Comparison of ENCODE assay signal across 8 cellular contexts in genomic region chr9:92808726-92809451, GRCh38. TPM values are rescaled to one million over a fixed set of nuclear protein-coding genes. Genes with fewer than 3 reads are reported as not detected.
DNase-seq lines count a peak whose midpoint lies in the region; ATAC-seq and TF ChIP-seq lines count a peak whose summit lies in the region.

No MANE protein-coding gene starts in this region.

- POLR2A ChIA-PET in naive thymus-derived CD8-positive, alpha-beta T cell (lab: Charles Lee), result interaction anchor here (1.4 to 1.5 kb wide), 2 partner anchors 44 to 145 kb away, joined by 4 to 7 read pairs; partner anchors contain the start of gene BICD2

- peak overlapping the region in 2 of 10 donors; percentile 18 to 83 for H3K27ac Mint-ChIP-seq in naive thymus-derived CD8-positive, alpha-beta T cell

- H3K27ac ChIP-seq in esophagus squamous epithelium (no peak overlapping the region), thymus (ENCODE audit: low read depth) (no peak overlapping the region)

- 4% methylated on average over 5 of the region's 60 CpGs; no CpG with 5 or more reads in 1 of the 2 donors for WGBS in esophagus squamous epithelium, 2 donors
- whole genome bisulfite sequencing in thymus, result under 1% methylated on average over 60 of the region's 60 CpGs

- H3K9me3 Mint-ChIP-seq in activated T-cell treated with anti-CD3 and anti-CD28 coated beads, Interleukin-2, amount 50 U/mL, for 4 hours, result no peaks in the 10 kb centered on the region
- no peaks in the 10 kb centered on the region for H3K9me3 Mint-ChIP-seq in naive thymus-derived CD8-positive, alpha-beta T cell

- H3K36me3 Mint-ChIP-seq in activated T-cell treated with anti-CD3 and anti-CD28 coated beads, Interleukin-2, amount 50 U/mL, for 4 hours (ENCODE audit: insufficient read depth), result no peaks in the 10 kb centered on the region
- no peaks in the 10 kb centered on the region for H3K36me3 Mint-ChIP-seq in naive thymus-derived CD8-positive, alpha-beta T cell

- TF ChIP-seq CTCF in AG10803 (conservative IDR thresholded peaks at IDR 0.05; ENCODE audit: low read length) (peak; percentile 44), GM20000 (IDR thresholded peaks at IDR 0.05; ENCODE audit: extremely low read depth, missing control alignments) (no peak), esophagus squamous epithelium (IDR thresholded peaks at IDR 0.05) (peak in 2 of 6 experiments; percentile 32 to 43)

- no peaks in the 10 kb centered on the region for H3K36me3 ChIP-seq in esophagus squamous epithelium
- H3K36me3 ChIP-seq in thymus (ENCODE audit: control insufficient read depth, insufficient read depth), result no peaks in the 10 kb centered on the region

- TF ChIP-seq POLR2A in esophagus squamous epithelium (IDR thresholded peaks at IDR 0.05), result no peak
- no peak for TF ChIP-seq POLR2A in GM18505 (IDR thresholded peaks at IDR 0.05; ENCODE audit: borderline replicate concordance, extremely low read depth, insufficient read depth, insufficient read length)

- ATAC-seq in activated T-cell treated with anti-CD3 and anti-CD28 coated beads, Interleukin-2, amount 50 U/mL, for 4 hours, result peak; percentile 57 to 61
- ATAC-seq in naive thymus-derived CD8-positive, alpha-beta T cell, result peak; percentile 58 to 62
- no peak for ATAC-seq in GM18505 (IDR thresholded peaks at IDR 0.05; ENCODE audit: unreplicated experiment)

- H3K4me1 ChIP-seq in esophagus squamous epithelium (peaks cover 22 to 30% (median 28%) of the 10 kb centered on the region in 3 donors), thymus (ENCODE audit: control insufficient read depth, insufficient read depth, low read length) (peaks cover 6% of the 10 kb centered on the region)

- intact Hi-C loops in esophagus squamous epithelium (cut with DNase I), result no loop called here

- peak overlapping the region; percentile 23; the same call in 1 of the 2 replicates for H3K4me3 ChIP-seq in AG10803 (ENCODE audit: low read length)
- peak overlapping the region; percentile 3 to 62 (median 32) for H3K4me3 ChIP-seq in esophagus squamous epithelium
- peak overlapping the region; percentile 29 for H3K4me3 ChIP-seq in thymus (ENCODE audit: low read length)

- H3K27me3 ChIP-seq in esophagus squamous epithelium, result peaks cover 19 to 100% (median 51%) of the 10 kb centered on the region in 4 donors
- H3K27me3 ChIP-seq in thymus (ENCODE audit: control insufficient read depth, insufficient read depth), result peaks cover 41% of the 10 kb centered on the region

- peak; percentile 64 for DNase-seq in AG10803 (ENCODE audit: low read depth)
- peak; percentile 76 for DNase-seq in GM20000 (ENCODE audit: low spot score)
- DNase-seq in NCI-H524 treated with DMSO at 0.1 percent for 48 hours (lab: John Stamatoyannopoulos, UW), result peak; percentile 62
- DNase-seq in activated T-cell treated with anti-CD3 and anti-CD28 coated beads, Interleukin-2, amount 50 U/mL, for 4 hours, result peak; percentile 24
- no peak for DNase-seq in esophagus squamous epithelium (lab: John Stamatoyannopoulos, UW)
- peak; percentile 15 to 67 (median 44) for DNase-seq in naive thymus-derived CD8-positive, alpha-beta T cell

- peaks cover 59% of the 10 kb centered on the region for H3K27me3 Mint-ChIP-seq in activated T-cell treated with anti-CD3 and anti-CD28 coated beads, Interleukin-2, amount 50 U/mL, for 4 hours (ENCODE audit: low read depth)
- peaks cover 26 to 51% (median 39%) of the 10 kb centered on the region in 5 donors for H3K27me3 Mint-ChIP-seq in naive thymus-derived CD8-positive, alpha-beta T cell

- peak overlapping the region; percentile 82 for H3K4me3 Mint-ChIP-seq in activated T-cell treated with anti-CD3 and anti-CD28 coated beads, Interleukin-2, amount 50 U/mL, for 4 hours
- H3K4me3 Mint-ChIP-seq in naive thymus-derived CD8-positive, alpha-beta T cell, result peak overlapping the region; percentile 79 to 91 (median 88)

- peaks cover 15% of the 10 kb centered on the region for H3K4me1 Mint-ChIP-seq in activated T-cell treated with anti-CD3 and anti-CD28 coated beads, Interleukin-2, amount 50 U/mL, for 4 hours (ENCODE audit: low read depth)
- peaks cover 4 to 16% (median 10%) of the 10 kb centered on the region in 4 donors for H3K4me1 Mint-ChIP-seq in naive thymus-derived CD8-positive, alpha-beta T cell

- H3K9me3 ChIP-seq in esophagus squamous epithelium (no peaks in the 10 kb centered on the region), thymus (ENCODE audit: control insufficient read depth) (no peaks in the 10 kb centered on the region)

RNA-seq across cellular contexts. Expression of gene BICD2, which starts 44.3 kb away (rescaled TPM):
- total RNA-seq in activated T-cell treated with anti-CD3 and anti-CD28 coated beads, Interleukin-2, amount 50 U/mL, for 4 hours, result 10 to 100 TPM; 29.3 to 32.3 (median 30.1) TPM
- total RNA-seq in esophagus squamous epithelium, result 100 to 1,000 TPM in 1 of 4 donors, 10 to 100 TPM in 3; 81.7 to 116 (median 91.1) TPM
- 10 to 100 TPM; 28.3 to 29.1 TPM for total RNA-seq in naive thymus-derived CD8-positive, alpha-beta T cell
- 10 to 100 TPM in 2 of 3 donors, 1 to 10 TPM in 1; 5.9 to 20.1 (median 10.1) TPM for polyA plus RNA-seq in naive thymus-derived CD8-positive, alpha-beta T cell
- polyA plus RNA-seq in thymus, result 16.8 TPM
